26 cellular contexts compared by ENCODE assay signal in genomic region chr6:164078551-164079274, GRCh38.
"Had no signal": no experiment of that assay in that cellular context is flagged by ENCODE, and none has a peak within 500 bp of the region (broad histone marks: within the 10 kb centered on the region; RNA-seq: fewer than 3 reads in every experiment).

No MANE protein-coding gene starts in this region.

- H3K27me3 ChIP-seq: adrenal gland, ascending aorta, esophagus muscularis mucosa, sigmoid colon, spleen, testis, vagina had no signal

- H3K36me3 Mint-ChIP-seq: activated naive CD8-positive, alpha-beta T cell; naive B cell had no signal

- H3K36me3 ChIP-seq: adrenal gland, ascending aorta, esophagus muscularis mucosa, gastroesophageal sphincter, sigmoid colon, spleen, vagina had no signal

- H3K27me3 Mint-ChIP-seq: progenitor cell of endocrine pancreas, T-helper 17 cell had no signal

- ATAC-seq: activated CD4-positive, CD25-positive, alpha-beta regulatory T cell treated with anti-CD3 and anti-CD28 coated beads, Interleukin-2, amount 50 U/mL, for 24 hours; gastroesophageal sphincter; T-helper 17 cell had no signal

- H3K4me1 ChIP-seq: adrenal gland, ascending aorta, esophagus muscularis mucosa, gastroesophageal sphincter, sigmoid colon, spleen, testis, vagina had no signal

- H3K9me3 ChIP-seq: adrenal gland, ascending aorta, esophagus muscularis mucosa, gastroesophageal sphincter, sigmoid colon, spleen, testis, vagina had no signal

- H3K27ac ChIP-seq: adrenal gland, ascending aorta, coronary artery, esophagus muscularis mucosa, gastroesophageal sphincter, sigmoid colon, spleen, testis, vagina had no signal

- H3K4me3 ChIP-seq: adrenal gland, ascending aorta, coronary artery, esophagus muscularis mucosa, gastroesophageal sphincter, lung, sigmoid colon, spleen, testis, vagina had no signal

- DNase-seq: activated CD4-positive, alpha-beta T cell treated with anti-CD3 and anti-CD28 coated beads, Interleukin-2, amount 50 U/mL, for 4 hours; activated CD8-positive, alpha-beta memory T cell treated with anti-CD3 and anti-CD28 coated beads for 24 hours; activated CD8-positive, alpha-beta memory T cell treated with anti-CD3 and anti-CD28 coated beads, Interleukin-2, amount 50 U/mL, for 4 hours; activated naive CD4-positive, alpha-beta T cell; activated T-cell treated with anti-CD3 and anti-CD28 coated beads, Interleukin-2, amount 50 U/mL, for 24 hours; adrenal gland; islet precursor cell; naive B cell; sigmoid colon; spleen; stimulated activated CD4-positive, alpha-beta T cell treated with anti-CD3 and anti-CD28 coated beads, Interleukin-4, amount 100 ng/mL, for 1 hour; stimulated activated naive CD4-positive, alpha-beta T cell; SW 1271; T-helper 17 cell; testis; trophoblast cell had no signal

- H3K27ac Mint-ChIP-seq: activated naive CD8-positive, alpha-beta T cell; activated T-cell treated with anti-CD3 and anti-CD28 coated beads, Interleukin-2, amount 50 U/mL, for 24 hours; activated T-helper 2 cell treated with anti-CD3 and anti-CD28 coated beads, Interferon-gamma antibody, Interleukin-2, Interleukin-4, amounts not matched to agents 10 μg/mL and 5 μg/mL and 100 μg/mL, durations not matched to agents 14 hours and 24 hours and 36 hours; naive B cell; progenitor cell of endocrine pancreas; T-helper 17 cell had no signal

- H3K4me1 Mint-ChIP-seq: naive B cell, T-helper 17 cell had no signal

- H3K4me3 Mint-ChIP-seq: activated naive CD8-positive, alpha-beta T cell; activated T-cell treated with anti-CD3 and anti-CD28 coated beads, Interleukin-2, amount 50 U/mL, for 24 hours; T-helper 17 cell had no signal
